ENCODE assay signal across 8 cellular contexts in the genomic region with DNA sequence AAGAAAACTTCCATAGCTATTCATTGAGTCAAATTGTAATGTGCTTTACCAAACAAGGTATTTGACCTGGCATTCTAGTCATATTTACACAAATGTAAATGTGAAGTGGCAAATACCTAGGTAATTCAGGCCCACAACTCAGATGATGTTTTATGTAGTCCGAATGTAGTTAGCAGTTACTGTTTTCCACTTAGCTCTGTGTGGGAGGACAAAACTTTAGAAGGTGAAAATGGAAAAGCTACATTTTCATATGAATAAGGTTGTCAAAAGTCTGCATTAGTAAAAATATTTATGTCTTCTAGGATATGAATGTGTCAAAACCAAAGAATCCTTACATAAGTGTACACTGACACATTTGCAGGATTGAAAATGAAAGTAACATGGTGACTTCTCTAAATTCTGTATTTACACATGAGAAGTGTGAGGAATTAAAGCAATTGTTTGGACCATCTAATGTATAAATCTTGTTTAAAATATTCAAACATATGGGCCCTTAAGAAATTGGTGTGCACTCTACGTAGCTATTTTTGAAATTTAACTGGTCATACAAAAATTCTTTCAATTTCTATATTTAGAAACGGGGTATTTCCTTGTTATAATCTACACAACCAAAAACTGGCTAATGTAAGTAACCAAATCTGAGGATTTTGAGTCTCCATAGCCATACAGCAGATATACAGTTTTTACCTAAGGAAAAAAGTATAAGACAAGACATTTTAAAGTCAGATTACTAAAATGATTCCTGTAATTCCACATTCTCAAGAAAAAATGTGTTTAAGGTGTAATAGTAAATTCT. TPM values are rescaled to one million over a fixed set of nuclear protein-coding genes. Genes with fewer than 3 reads are reported as not detected.
A peak's percentile ranks its signal among the peaks of the same experiment; 100 is the strongest.
DNase-seq lines count a peak whose midpoint lies in the region; ATAC-seq and TF ChIP-seq lines count a peak whose summit lies in the region.

No MANE protein-coding gene starts in this region.

- H3K4me3 ChIP-seq in breast epithelium = peak overlapping the region; percentile 64 to 80 (median 73)
- H3K4me3 ChIP-seq in mucosa of stomach (ENCODE audit: low read length) = no peak overlapping the region

- no peaks in the 10 kb centered on the region for H3K9me3 Mint-ChIP-seq in activated CD8-positive, alpha-beta memory T cell treated with anti-CD3 and anti-CD28 coated beads, Interleukin-2, amount 10 ng/mL, durations not matched to agents 7 days and 5 days (ENCODE audit: low read depth)

- H3K9me3 ChIP-seq in breast epithelium = no peaks in the 10 kb centered on the region
- H3K9me3 ChIP-seq in mucosa of stomach (ENCODE audit: control insufficient read depth, low read length) = no peaks in the 10 kb centered on the region

- H3K4me1 ChIP-seq in breast epithelium (peaks cover 2 to 8% of the 10 kb centered on the region in 2 donors), mucosa of stomach (ENCODE audit: control insufficient read depth, insufficient read depth, low read length) (peaks cover 18% of the 10 kb centered on the region)

- CTCF ChIA-PET in activated CD8-positive, alpha-beta memory T cell treated with anti-CD3 and anti-CD28 coated beads, Interleukin-2, amount 10 ng/mL, durations not matched to agents 7 days and 5 days (lab: Charles Lee) = interaction anchor here (0.6 to 7.8 kb wide), 5 partner anchors 13 to 457 kb away, joined by 3 to 71 read pairs (median 4); partner anchors contain the start of gene BORCS5

- no peaks in the 10 kb centered on the region for H3K27me3 Mint-ChIP-seq in activated CD8-positive, alpha-beta memory T cell treated with anti-CD3 and anti-CD28 coated beads, Interleukin-2, amount 10 ng/mL, durations not matched to agents 7 days and 5 days

- H3K36me3 ChIP-seq in breast epithelium = no peaks in the 10 kb centered on the region
- no peaks in the 10 kb centered on the region for H3K36me3 ChIP-seq in mucosa of stomach (ENCODE audit: control insufficient read depth, insufficient read depth, low read length)

- peak overlapping the region; percentile 20 to 96 for H3K27ac ChIP-seq in breast epithelium

- intact Hi-C loops in breast epithelium (cut with DNase I; ENCODE audit: low total_unique reads) = no loop called here

- H3K9ac ChIP-seq in mucosa of stomach (ENCODE audit: low read length) = peak overlapping the region; percentile 93

- peak overlapping the region; percentile 100 for H3K27ac Mint-ChIP-seq in activated CD8-positive, alpha-beta memory T cell treated with anti-CD3 and anti-CD28 coated beads, Interleukin-2, amount 10 ng/mL, durations not matched to agents 7 days and 5 days

- peak overlapping the region; percentile 96 for H3K4me3 Mint-ChIP-seq in activated CD8-positive, alpha-beta memory T cell treated with anti-CD3 and anti-CD28 coated beads, Interleukin-2, amount 10 ng/mL, durations not matched to agents 7 days and 5 days

- no peak for TF ChIP-seq POLR2A in breast epithelium (IDR thresholded peaks at IDR 0.05)

- no peak for ATAC-seq in activated CD8-positive, alpha-beta memory T cell treated with anti-CD3 and anti-CD28 coated beads, Interleukin-2, amount 10 ng/mL, durations not matched to agents 7 days and 5 days
- no peak for ATAC-seq in HG03442 (IDR thresholded peaks at IDR 0.05; ENCODE audit: unreplicated experiment)

- H3K4me1 Mint-ChIP-seq in activated CD8-positive, alpha-beta memory T cell treated with anti-CD3 and anti-CD28 coated beads, Interleukin-2, amount 10 ng/mL, durations not matched to agents 7 days and 5 days = peaks cover 22% of the 10 kb centered on the region

- peaks cover 80% of the 10 kb centered on the region for H3K36me3 Mint-ChIP-seq in activated CD8-positive, alpha-beta memory T cell treated with anti-CD3 and anti-CD28 coated beads, Interleukin-2, amount 10 ng/mL, durations not matched to agents 7 days and 5 days

- TF ChIP-seq CTCF in breast epithelium (IDR thresholded peaks at IDR 0.05) = no peak

- DNase-seq in activated CD8-positive, alpha-beta memory T cell treated with anti-CD3 and anti-CD28 coated beads, Interleukin-2, amount 10 ng/mL, durations not matched to agents 7 days and 5 days = no peak
- no peak for DNase-seq in activated CD8-positive, alpha-beta memory T cell treated with anti-CD3 and anti-CD28 coated beads for 24 hours
- DNase-seq in NCI-H748 (lab: John Stamatoyannopoulos, UW; ENCODE audit: unreplicated experiment) (peak; percentile 16), breast epithelium (ENCODE audit: low spot score in 2 of 2) (no peak), NCI-H2081 treated with DMSO at 0.1 percent for 48 hours (lab: John Stamatoyannopoulos, UW) (no peak), SK-N-DZ (ENCODE audit: low spot score) (no peak)

- H3K27me3 ChIP-seq in breast epithelium = no peaks in the 10 kb centered on the region
- no peaks in the 10 kb centered on the region for H3K27me3 ChIP-seq in mucosa of stomach (ENCODE audit: control insufficient read depth, insufficient read depth, low read length)

RNA-seq across cellular contexts. Expression of gene CDKN1B, which starts 5.4 kb away (rescaled TPM):
- total RNA-seq in activated CD8-positive, alpha-beta memory T cell treated with anti-CD3 and anti-CD28 coated beads, Interleukin-2, amount 10 ng/mL, durations not matched to agents 7 days and 5 days = 100 to 1,000 TPM in 1 of 2 experiments, 10 to 100 TPM in 1; 99.2 to 105 TPM
- total RNA-seq in breast epithelium = 100 to 1,000 TPM in 1 of 3 donors, 10 to 100 TPM in 2; 45.0 to 113 (median 100.0) TPM
- polyA plus RNA-seq in SK-N-DZ (2014; cell fraction: cytosol; rRNA removed) = 109 and 132 TPM in 2 replicates
- 65.7 and 67.7 TPM in 2 replicates for polyA plus RNA-seq in SK-N-DZ (2014; cell fraction: nucleus; rRNA removed)

RNA-seq across cellular contexts. Expression of gene GPR19, which starts 26.6 kb away (rescaled TPM):
- 10 to 100 TPM; 15.1 to 16.8 TPM for total RNA-seq in activated CD8-positive, alpha-beta memory T cell treated with anti-CD3 and anti-CD28 coated beads, Interleukin-2, amount 10 ng/mL, durations not matched to agents 7 days and 5 days
- under 1 TPM in 2 of 3 donors, not detected in 1; 0.33 to 0.59 TPM for total RNA-seq in breast epithelium
- polyA plus RNA-seq in SK-N-DZ (2014; cell fraction: cytosol; rRNA removed) = 19.7 and 20.4 TPM in 2 replicates
- polyA plus RNA-seq in SK-N-DZ (2014; cell fraction: nucleus; rRNA removed) = 8.6 and 11.2 TPM in 2 replicates

Comparison
In these comparisons a context has a peak if more than half of its experiments do, and no peak if none do; other contexts are left out.
1. RNA of gene GPR19, which starts 26.6 kb away (total RNA-seq): 15.1 to 16.8 TPM in activated CD8-positive, alpha-beta memory T cell treated with anti-CD3 and anti-CD28 coated beads, Interleukin-2, amount 10 ng/mL, durations not matched to agents 7 days and 5 days; 0.33 to 0.59 TPM in breast epithelium; every median in the first group is over 10 times any median in the second.